18 cellular contexts compared by ENCODE assay signal in genomic region chr16:82843606-82844271, GRCh38.
A peak's percentile ranks its signal among the peaks of the same experiment; 100 is the strongest.
DNase-seq lines count a peak whose midpoint lies in the region; ATAC-seq and TF ChIP-seq lines count a peak whose summit lies in the region.
"Had no signal": no experiment of that assay in that cellular context is flagged by ENCODE, and none has a peak within 500 bp of the region (broad histone marks: within the 10 kb centered on the region; RNA-seq: fewer than 3 reads in every experiment).

No MANE protein-coding gene starts in this region.

- H3K36me3 ChIP-seq in ascending aorta, result no peaks in the 10 kb centered on the region
- H3K36me3 ChIP-seq: BE2C; BLaER1 treated with 17β-estradiol and CSF1 and Interleukin-3, amounts not matched to agents 10 nM and 100 nM had no signal

- intact Hi-C loops in Right ventricle myocardium superior (cut with DNase I) (no loop called here), Right ventricle myocardium inferior (cut with DNase I) (no loop called here), ascending aorta (cut with DNase I) (no loop called here)

- ATAC-seq in Right ventricle myocardium superior (ENCODE audit: poor library complexity), result peak; percentile 56
- ATAC-seq in Right ventricle myocardium inferior, result no peak
- ATAC-seq in stimulated activated effector memory CD8-positive, alpha-beta T cell treated with anti-CD3 and anti-CD28 coated beads, Interleukin-12 subunit alpha, Interleukin-12 subunit beta, amount 100 ng/mL, for 72 hours, result peak; percentile 54
- ATAC-seq: GM12878, GM23338, HCT116 had no signal

- H3K27me3 ChIP-seq in ascending aorta, result no peaks in the 10 kb centered on the region
- H3K27me3 ChIP-seq: BE2C; BLaER1 treated with 17β-estradiol and CSF1 and Interleukin-3, amounts not matched to agents 10 nM and 100 nM had no signal

- H3K27ac Mint-ChIP-seq in stimulated activated effector memory CD8-positive, alpha-beta T cell treated with anti-CD3 and anti-CD28 coated beads, Interleukin-12 subunit alpha, Interleukin-12 subunit beta, amount 100 ng/mL, for 72 hours, result no peak overlapping the region
- H3K27ac Mint-ChIP-seq: CD4-positive, alpha-beta memory T cell; GM23338; H9 had no signal

- H3K4me3 Mint-ChIP-seq in stimulated activated effector memory CD8-positive, alpha-beta T cell treated with anti-CD3 and anti-CD28 coated beads, Interleukin-12 subunit alpha, Interleukin-12 subunit beta, amount 100 ng/mL, for 72 hours, result no peak overlapping the region
- H3K4me3 Mint-ChIP-seq: CD4-positive, alpha-beta memory T cell; GM23338; H9 had no signal

- DNase-seq in Right ventricle myocardium superior, result no peak
- DNase-seq in Right ventricle myocardium inferior (ENCODE audit: missing footprints), result no peak
- peak; percentile 4 for DNase-seq in Ammon's horn (ENCODE audit: low spot score)
- no peak for DNase-seq in ascending aorta (ENCODE audit: low spot score in 2 of 2)
- DNase-seq in stimulated activated effector memory CD8-positive, alpha-beta T cell treated with anti-CD3 and anti-CD28 coated beads, Interleukin-12 subunit alpha, Interleukin-12 subunit beta, amount 100 ng/mL, for 72 hours (ENCODE audit: low spot score in 2 of 2), result no peak
- no peak for DNase-seq in GM03348 (ENCODE audit: low spot score)
- no peak for DNase-seq in RKO (ENCODE audit: low spot score)
- DNase-seq: BE2C; Calu3; CD4-positive, alpha-beta memory T cell; COR-L47; DND-41; H9 had no signal

- no peaks in the 10 kb centered on the region for H3K36me3 Mint-ChIP-seq in stimulated activated effector memory CD8-positive, alpha-beta T cell treated with anti-CD3 and anti-CD28 coated beads, Interleukin-12 subunit alpha, Interleukin-12 subunit beta, amount 100 ng/mL, for 72 hours
- H3K36me3 Mint-ChIP-seq: CD4-positive, alpha-beta memory T cell had no signal

- H3K27ac ChIP-seq in ascending aorta, result peak overlapping the region; percentile 16 to 27
- H3K27ac ChIP-seq: 22Rv1; BLaER1 treated with 17β-estradiol and CSF1 and Interleukin-3, amounts not matched to agents 10 nM and 100 nM had no signal

- H3K4me3 ChIP-seq in ascending aorta, result no peak overlapping the region
- H3K4me3 ChIP-seq: BLaER1 treated with 17β-estradiol and CSF1 and Interleukin-3, amounts not matched to agents 10 nM and 100 nM; GM12878; GM23338 had no signal

- no peaks in the 10 kb centered on the region for H3K9me3 ChIP-seq in ascending aorta
- H3K9me3 ChIP-seq: BE2C had no signal

- H3K9me3 Mint-ChIP-seq in stimulated activated effector memory CD8-positive, alpha-beta T cell treated with anti-CD3 and anti-CD28 coated beads, Interleukin-12 subunit alpha, Interleukin-12 subunit beta, amount 100 ng/mL, for 72 hours, result peaks cover 4% of the 10 kb centered on the region

- peaks cover 0 to 13% of the 10 kb centered on the region in 2 donors for H3K4me1 ChIP-seq in ascending aorta
- H3K4me1 ChIP-seq: BE2C; BLaER1 treated with 17β-estradiol and CSF1 and Interleukin-3, amounts not matched to agents 10 nM and 100 nM had no signal

- H3K4me1 Mint-ChIP-seq in stimulated activated effector memory CD8-positive, alpha-beta T cell treated with anti-CD3 and anti-CD28 coated beads, Interleukin-12 subunit alpha, Interleukin-12 subunit beta, amount 100 ng/mL, for 72 hours, result no peaks in the 10 kb centered on the region
- H3K4me1 Mint-ChIP-seq: CD4-positive, alpha-beta memory T cell; H9 had no signal

- no peak for TF ChIP-seq CTCF in ascending aorta (IDR thresholded peaks at IDR 0.05)
